ENCODE assay signal across 18 cellular contexts in the genomic region with DNA sequence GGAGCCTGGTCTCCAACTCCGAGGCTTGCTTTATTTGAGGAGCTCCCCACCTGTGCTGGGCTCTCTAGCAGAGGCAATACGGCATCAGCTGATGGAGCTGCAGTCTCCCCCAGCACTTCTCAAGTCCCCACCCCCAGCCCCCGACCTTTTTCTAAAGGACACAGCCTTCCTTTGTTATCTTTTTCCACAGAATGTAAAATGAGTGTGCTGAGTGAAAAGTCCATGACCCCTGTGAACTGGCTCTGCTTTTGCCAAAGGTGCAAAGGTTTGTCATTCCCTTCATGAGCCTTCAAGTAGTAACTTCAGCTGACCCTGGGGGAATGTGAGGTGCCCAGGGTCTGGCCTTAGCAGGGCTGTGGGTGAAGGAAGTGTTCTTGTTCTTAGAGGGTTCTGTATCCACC. TPM values are rescaled to one million over a fixed set of nuclear protein-coding genes. Genes with fewer than 3 reads are reported as not detected.
DNase-seq lines count a peak whose midpoint lies in the region; ATAC-seq and TF ChIP-seq lines count a peak whose summit lies in the region.
"Had no signal": no experiment of that assay in that cellular context is flagged by ENCODE, and none has a peak within 500 bp of the region (broad histone marks: within the 10 kb centered on the region; RNA-seq: fewer than 3 reads in every experiment).

No MANE protein-coding gene starts in this region.

- WGBS in right lobe of liver (ENCODE audit: insufficient coverage, low coverage, low lambda C conversion rate, missing lambda C conversion rate), result 58% methylated on average over 2 of the region's 3 CpGs
- no CpG with 5 or more reads among the region's 3 CpGs for WGBS in neuronal stem cell (ENCODE audit: extremely low coverage in 2 of 2, insufficient read length in 2 of 2, insufficient replicate concordance in 1 of 2), 2 donors

- no peak overlapping the region for H3K18ac ChIP-seq in neuronal stem cell (ENCODE audit: low read length)

- no peak overlapping the region for H2BK5ac ChIP-seq in neuronal stem cell (ENCODE audit: low read length)

- H2AFZ ChIP-seq in OCI-LY1 (ENCODE audit: low read length) (no peak overlapping the region), neuronal stem cell (ENCODE audit: low read length) (no peak overlapping the region)
- H2AFZ ChIP-seq: GM23248 had no signal

- no peaks in the 10 kb centered on the region for H4K20me1 ChIP-seq in OCI-LY1 (ENCODE audit: insufficient read depth, low read length)

- H3K36me3 Mint-ChIP-seq in effector memory CD8-positive, alpha-beta T cell (ENCODE audit: insufficient read depth), result peaks cover 14% of the 10 kb centered on the region
- H3K36me3 Mint-ChIP-seq in type B pancreatic cell, result peaks cover 9% of the 10 kb centered on the region

- H4K91ac ChIP-seq in neuronal stem cell (ENCODE audit: low read depth, low read length, poor library complexity), result no peak overlapping the region

- H3K27me3 ChIP-seq in OCI-LY1 (ENCODE audit: insufficient read depth, low read length) (no peaks in the 10 kb centered on the region), right lobe of liver (no peaks in the 10 kb centered on the region), neuronal stem cell (ENCODE audit: control insufficient read depth in 3 of 3, insufficient read depth in 3 of 3, low read depth in 1 of 3, low read length in 3 of 3) (no peaks in the 10 kb centered on the region)

- H2BK120ac ChIP-seq in neuronal stem cell (ENCODE audit: low read depth, low read length), result no peak overlapping the region

- H2AK5ac ChIP-seq in neuronal stem cell (ENCODE audit: low read depth, low read length), result no peak overlapping the region

- no peak overlapping the region for H3K4me3 ChIP-seq in OCI-LY1 (ENCODE audit: low read depth, low read length, poor library complexity, severe bottlenecking)
- no peak overlapping the region for H3K4me3 ChIP-seq in right lobe of liver
- H3K4me3 ChIP-seq in neuronal stem cell (ENCODE audit: low read length in 2 of 2), result no peak overlapping the region
- H3K4me3 ChIP-seq: GM12878, GM23248 had no signal

- intact Hi-C loops in right lobe of liver (cut with DNase I), result no loop called here

- H3K36me3 ChIP-seq in OCI-LY1 (ENCODE audit: insufficient read depth, low read length), result peaks cover 6% of the 10 kb centered on the region; the same call in 1 of the 2 replicates
- H3K36me3 ChIP-seq in right lobe of liver, result no peaks in the 10 kb centered on the region
- peaks cover 10 to 27% of the 10 kb centered on the region in 2 donors for H3K36me3 ChIP-seq in neuronal stem cell (replicated peaks in 1 of 2; ENCODE audit: control insufficient read depth in 2 of 2, insufficient read depth in 2 of 2, low read length in 2 of 2)

- peaks cover 44% of the 10 kb centered on the region for H3K4me1 ChIP-seq in OCI-LY1 (ENCODE audit: insufficient read depth, low read length, severe bottlenecking)
- peaks cover 0 to 80% (median 29%) of the 10 kb centered on the region in 4 donors for H3K4me1 ChIP-seq in right lobe of liver
- peaks cover 16 to 20% of the 10 kb centered on the region in 2 donors for H3K4me1 ChIP-seq in neuronal stem cell (ENCODE audit: control insufficient read depth in 2 of 2, insufficient read depth in 1 of 2, low read depth in 1 of 2, low read length in 2 of 2)

- no peak overlapping the region for H3K4me2 ChIP-seq in OCI-LY1 (ENCODE audit: low read length)
- H3K4me2 ChIP-seq in neuronal stem cell (ENCODE audit: insufficient read depth, low read length, poor library complexity, severe bottlenecking), result no peak overlapping the region

- no peaks in the 10 kb centered on the region for H3K27me3 Mint-ChIP-seq in effector memory CD8-positive, alpha-beta T cell
- no peaks in the 10 kb centered on the region for H3K27me3 Mint-ChIP-seq in type B pancreatic cell
- H3K27me3 Mint-ChIP-seq: CD4-positive, CD25-positive, alpha-beta regulatory T cell had no signal

- no peaks in the 10 kb centered on the region for H3K79me2 ChIP-seq in OCI-LY1 (ENCODE audit: insufficient read depth, low read length)

- no peak overlapping the region for H4K8ac ChIP-seq in neuronal stem cell (ENCODE audit: low read depth, low read length)

- DNase-seq in effector memory CD8-positive, alpha-beta T cell, result no peak
- DNase-seq in right lobe of liver (peak in 2 of 3 donors; percentile 71 to 78), type B pancreatic cell (ENCODE audit: extremely low spot score, unreplicated experiment) (no peak), NCI-H1048 (lab: John Stamatoyannopoulos, UW) (no peak), neuronal stem cell (ENCODE audit: low spot score) (no peak), COLO668 (lab: John Stamatoyannopoulos, UW; ENCODE audit: unreplicated experiment) (no peak)
- DNase-seq: ACHN; AML-193; CD4-positive, CD25-positive, alpha-beta regulatory T cell; DND-41; GM23248; HCEC 1CT; KBM-7; NCI-H1436 treated with DMSO at 0.1 percent for 48 hours; NCI-H446 treated with DMSO at 0.1 percent for 48 hours; NCI-H748 treated with DMSO at 0.1 percent for 48 hours had no signal

- no peak overlapping the region for H2BK12ac ChIP-seq in neuronal stem cell (ENCODE audit: low read length)

- H3K9me2 ChIP-seq in OCI-LY1 (ENCODE audit: low read depth, low read length), result no peaks in the 10 kb centered on the region

- H3K23ac ChIP-seq in neuronal stem cell (ENCODE audit: low read depth, low read length, poor library complexity), result no peak overlapping the region

- H3K14ac ChIP-seq in neuronal stem cell (ENCODE audit: low read length), result no peak overlapping the region

- H3K27ac Mint-ChIP-seq in effector memory CD8-positive, alpha-beta T cell, result peak overlapping the region; percentile 13 to 70
- peak overlapping the region; percentile 27 for H3K27ac Mint-ChIP-seq in type B pancreatic cell
- H3K27ac Mint-ChIP-seq: CD4-positive, CD25-positive, alpha-beta regulatory T cell had no signal

- H3K79me1 ChIP-seq in neuronal stem cell (ENCODE audit: low read depth, low read length), result peaks cover 3% of the 10 kb centered on the region

- no peak overlapping the region for H3K4ac ChIP-seq in neuronal stem cell (ENCODE audit: low read length)

- no peaks in the 10 kb centered on the region for H3F3A ChIP-seq in OCI-LY1 (ENCODE audit: insufficient read depth, low read length)

- no peak overlapping the region for H3K9ac ChIP-seq in OCI-LY1 (ENCODE audit: low read length)
- H3K9ac ChIP-seq in neuronal stem cell (ENCODE audit: low read depth, low read length, poor library complexity), result no peak overlapping the region
- H3K9ac ChIP-seq: GM23248 had no signal

- H3K9me3 ChIP-seq in OCI-LY1 (ENCODE audit: low read length), result no peaks in the 10 kb centered on the region
- no peaks in the 10 kb centered on the region for H3K9me3 ChIP-seq in right lobe of liver
- no peaks in the 10 kb centered on the region for H3K9me3 ChIP-seq in neuronal stem cell (replicated peaks in 1 of 2; ENCODE audit: control insufficient read depth in 2 of 2, insufficient read depth in 1 of 2, low read depth in 1 of 2, low read length in 2 of 2)

- TF ChIP-seq CTCF in OCI-LY1 (IDR thresholded peaks at IDR 0.05; ENCODE audit: low read length) (no peak), right lobe of liver (IDR thresholded peaks at IDR 0.05) (no peak), type B pancreatic cell (conservative IDR thresholded peaks at IDR 0.05) (no peak)

- H3K27ac ChIP-seq in OCI-LY1 (ENCODE audit: low read depth, low read length, poor library complexity, severe bottlenecking) (peak overlapping the region; percentile 80), right lobe of liver (peak overlapping the region in 2 of 3 donors; percentile 52 to 77), neuronal stem cell (replicated peaks; ENCODE audit: low read length) (no peak overlapping the region)
- H3K27ac ChIP-seq: GM23248 had no signal

- H2BK15ac ChIP-seq in neuronal stem cell (ENCODE audit: low read length), result no peak overlapping the region

- H3K4me1 Mint-ChIP-seq in effector memory CD8-positive, alpha-beta T cell (ENCODE audit: low read depth in 2 of 2), result peaks cover 20 to 23% of the 10 kb centered on the region in 2 donors
- H3K4me1 Mint-ChIP-seq in type B pancreatic cell (ENCODE audit: unreplicated experiment), result peaks cover 25% of the 10 kb centered on the region

- ATAC-seq in effector memory CD8-positive, alpha-beta T cell (replicated peaks), result no peak
- peak; percentile 68 to 82 (median 72) for ATAC-seq in right lobe of liver
- ATAC-seq: GM12878 had no signal

- H3K9me3 Mint-ChIP-seq in effector memory CD8-positive, alpha-beta T cell, result no peaks in the 10 kb centered on the region
- H3K9me3 Mint-ChIP-seq in type B pancreatic cell, result no peaks in the 10 kb centered on the region
- H3K9me3 Mint-ChIP-seq: CD4-positive, CD25-positive, alpha-beta regulatory T cell had no signal

- TF ChIP-seq POLR2A in right lobe of liver (IDR thresholded peaks at IDR 0.05), result no peak

- H3K4me3 Mint-ChIP-seq in effector memory CD8-positive, alpha-beta T cell, result no peak overlapping the region
- no peak overlapping the region for H3K4me3 Mint-ChIP-seq in type B pancreatic cell
- H3K4me3 Mint-ChIP-seq: CD4-positive, CD25-positive, alpha-beta regulatory T cell had no signal

RNA-seq across cellular contexts. Expression of a gene that starts 25.5 kb away (rescaled TPM):
- 1 to 10 TPM in 5 of 6 experiments, under 1 TPM in 1; 0.74 to 4.0 (median 2.5) TPM for total RNA-seq in right lobe of liver
- total RNA-seq in type B pancreatic cell (ENCODE audit: low replicate concordance), result 12.5 and 37.7 TPM in 2 replicates
- polyA plus RNA-seq in neuronal stem cell (2013, experiment 1 of 2), result 50.0 TPM
- polyA plus RNA-seq in neuronal stem cell (2013, experiment 2 of 2), result 47.3 TPM
- total RNA-seq: CD4-positive, CD25-positive, alpha-beta regulatory T cell had no signal

Comparison
In these comparisons a context has a peak if more than half of its experiments do, and no peak if none do; other contexts are left out.
1. DNase-seq: peak in right lobe of liver (2 of 3); none in effector memory CD8-positive, alpha-beta T cell (0 of 3), type B pancreatic cell (single experiment), NCI-H1048 (single experiment), neuronal stem cell (single experiment) and COLO668 (single experiment).